ENCODE assay signal across 2 cellular contexts in genomic region chr6:3178666-3179065, GRCh38. TPM values are rescaled to one million over a fixed set of nuclear protein-coding genes. Genes with fewer than 3 reads are reported as not detected.
"Had no signal": no experiment of that assay in that cellular context is flagged by ENCODE, and none has a peak within 500 bp of the region (broad histone marks: within the 10 kb centered on the region; RNA-seq: fewer than 3 reads in every experiment).

No MANE protein-coding gene starts in this region.

RNA-seq across cellular contexts. Expression of gene TUBB2B, which starts 48.8 kb away (rescaled TPM):
- total RNA-seq: activated CD4-positive, alpha-beta memory T cell treated with anti-CD3 and anti-CD28 coated beads, Interleukin-2, amount 10 ng/mL, durations not matched to agents 7 days and 5 days; activated CD8-positive, alpha-beta memory T cell treated with anti-CD3 and anti-CD28 coated beads, Interleukin-2, amount 10 ng/mL, durations not matched to agents 7 days and 5 days had no signal
